ENCODE assay signal across 7 cellular contexts in genomic region chr2:225041871-225042799, GRCh38. TPM values are rescaled to one million over a fixed set of nuclear protein-coding genes. Genes with fewer than 3 reads are reported as not detected.
A peak's percentile ranks its signal among the peaks of the same experiment; 100 is the strongest.
DNase-seq lines count a peak whose midpoint lies in the region; ATAC-seq, FAIRE-seq and TF ChIP-seq lines count a peak whose summit lies in the region.

Gene DOCK10, minus strand, starts transcription at chr2:225042468. Its CDS starts 94 bp downstream, at chr2:225042374.

- intact Hi-C loops in natural killer cell (cut with micrococcal nuclease) = loop anchor here (1.0 to 5.0 kb wide), 5 partner anchors 10 to 115 kb away; no protein-coding TSS in a partner anchor

- H3K27me3 Mint-ChIP-seq in activated T-cell treated with anti-CD3 and anti-CD28 coated beads, Interleukin-2, amount 50 U/mL, for 24 hours = peaks cover 8% of the 10 kb centered on the region
- peaks cover 0 to 5% of the 10 kb centered on the region in 2 donors for H3K27me3 Mint-ChIP-seq in natural killer cell (ENCODE audit: low read depth in 2 of 2)

- no peaks in the 10 kb centered on the region for H3K36me3 ChIP-seq in subcutaneous abdominal adipose tissue (ENCODE audit: control insufficient read depth in 5 of 5, insufficient read depth in 5 of 5, low read length in 5 of 5)

- peak within 1 kb of the TSS; percentile 64 to 78 (median 77) for H3K4me3 ChIP-seq in subcutaneous abdominal adipose tissue (ENCODE audit: low read depth in 1 of 5, low read length in 5 of 5)

- DNase-seq in GM18507 (ENCODE audit: extremely low spot score, insufficient read length, low read depth) = peak; percentile 18
- peak; percentile 70 for DNase-seq in NCI-H69 (lab: John Stamatoyannopoulos, UW)
- peak; percentile 82 for DNase-seq in activated T-cell treated with anti-CD3 and anti-CD28 coated beads, Interleukin-2, amount 50 U/mL, for 24 hours
- peak; percentile 70 for DNase-seq in fibroblast of gingiva (ENCODE audit: low read depth)
- peak; percentile 37 for DNase-seq in natural killer cell

- TF ChIP-seq CTCF in natural killer cell (IDR thresholded peaks at IDR 0.05) = no peak

- no peaks in the 10 kb centered on the region for H3K9me3 ChIP-seq in subcutaneous abdominal adipose tissue (ENCODE audit: control insufficient read depth in 5 of 5, low read length in 5 of 5)

- no peaks in the 10 kb centered on the region for H3K9me3 Mint-ChIP-seq in activated T-cell treated with anti-CD3 and anti-CD28 coated beads, Interleukin-2, amount 50 U/mL, for 24 hours
- no peaks in the 10 kb centered on the region for H3K9me3 Mint-ChIP-seq in natural killer cell

- H3K4me3 Mint-ChIP-seq in activated T-cell treated with anti-CD3 and anti-CD28 coated beads, Interleukin-2, amount 50 U/mL, for 24 hours = peak within 1 kb of the TSS; percentile 93
- H3K4me3 Mint-ChIP-seq in natural killer cell = peak within 1 kb of the TSS; percentile 98

- H3K4me1 Mint-ChIP-seq in activated T-cell treated with anti-CD3 and anti-CD28 coated beads, Interleukin-2, amount 50 U/mL, for 24 hours (ENCODE audit: low read depth) = peaks cover 50% of the 10 kb centered on the region
- peaks cover 55 to 56% of the 10 kb centered on the region in 2 donors for H3K4me1 Mint-ChIP-seq in natural killer cell

- peaks cover 0 to 10% (median 3%) of the 10 kb centered on the region in 5 donors for H3K27me3 ChIP-seq in subcutaneous abdominal adipose tissue (ENCODE audit: control insufficient read depth in 5 of 5, insufficient read depth in 4 of 5, low read length in 5 of 5)

- ATAC-seq in HG02588 (IDR thresholded peaks at IDR 0.05; ENCODE audit: unreplicated experiment) = peak; percentile 28
- peak; percentile 47 to 73 (median 53) for ATAC-seq in natural killer cell

- peaks cover 0 to 36% (median 32%) of the 10 kb centered on the region in 5 donors for H3K4me1 ChIP-seq in subcutaneous abdominal adipose tissue (ENCODE audit: control insufficient read depth in 5 of 5, insufficient read depth in 5 of 5, low read length in 5 of 5)

- peak; percentile 73 for FAIRE-seq in GM18507 (lab: Jason Lieb, UNC)

- peaks cover 23% of the 10 kb centered on the region for H3K36me3 Mint-ChIP-seq in activated T-cell treated with anti-CD3 and anti-CD28 coated beads, Interleukin-2, amount 50 U/mL, for 24 hours (ENCODE audit: low read depth)
- no peaks in the 10 kb centered on the region for H3K36me3 Mint-ChIP-seq in natural killer cell

- H3K9ac ChIP-seq in subcutaneous abdominal adipose tissue (ENCODE audit: low read length in 5 of 5) = peak within 1 kb of the TSS in 2 of 5 donors; percentile 7 to 44

- no peak within 1 kb of the TSS for H3K27ac ChIP-seq in subcutaneous abdominal adipose tissue (ENCODE audit: low read depth, low read length)

- H3K27ac Mint-ChIP-seq in activated T-cell treated with anti-CD3 and anti-CD28 coated beads, Interleukin-2, amount 50 U/mL, for 24 hours = peak within 1 kb of the TSS; percentile 98
- H3K27ac Mint-ChIP-seq in natural killer cell = peak within 1 kb of the TSS; percentile 100

RNA-seq across cellular contexts. Expression of gene DOCK10, which starts in this region (rescaled TPM):
- 100 to 1,000 TPM; 181 to 213 (median 182) TPM for total RNA-seq in natural killer cell

Comparison
In these comparisons a context has a peak if more than half of its experiments do, and no peak if none do; other contexts are left out.
1. DNase-seq: peak in every context shown above with its lines; median percentile 82 in activated T-cell treated with anti-CD3 and anti-CD28 coated beads, Interleukin-2, amount 50 U/mL, for 24 hours; 70 in NCI-H69; 70 in fibroblast of gingiva; 37 in natural killer cell; 18 in GM18507.